Comparison of ENCODE assay signal across 15 cellular contexts in the genomic region with DNA sequence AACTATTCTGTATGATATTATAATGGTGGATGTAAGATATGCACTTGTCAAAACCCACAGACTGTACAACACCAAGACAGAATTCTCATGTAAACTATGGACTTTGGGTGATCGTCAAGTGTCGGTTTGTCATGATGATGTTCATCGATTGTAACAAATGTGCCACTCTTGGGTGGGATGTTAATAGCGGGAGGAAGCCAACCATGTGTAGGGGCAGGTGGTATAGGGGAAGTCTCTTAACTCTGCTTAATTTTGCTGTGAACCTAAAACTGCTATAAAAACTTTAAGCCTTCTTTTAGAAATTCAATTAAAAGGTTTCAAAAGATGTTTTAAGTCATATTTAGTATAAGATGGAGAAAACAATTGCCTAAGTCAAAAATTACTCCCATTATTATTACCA.
"Had no signal": no experiment of that assay in that cellular context is flagged by ENCODE, and none has a peak within 500 bp of the region (broad histone marks: within the 10 kb centered on the region; RNA-seq: fewer than 3 reads in every experiment).

No MANE protein-coding gene starts in this region.

- H3K4me1 ChIP-seq: uterus had no signal

- H3K9me3 ChIP-seq: tibial artery, uterus had no signal

- H3K36me3 ChIP-seq: tibial artery, uterus had no signal

- H3K4me3 Mint-ChIP-seq: activated CD8-positive, alpha-beta memory T cell treated with anti-CD3 and anti-CD28 coated beads, Interleukin-2, amount 10 ng/mL, durations not matched to agents 7 days and 5 days; dendritic cell treated with granulocyte-macrophage colony-stimulating factor and Interleukin-4, amounts not matched to agents 40 ng/mL and 50 ng/mL, for 4 days had no signal

- H3K4me3 ChIP-seq: lung, tibial artery, uterus had no signal

- DNase-seq: activated CD4-positive, alpha-beta T cell treated with anti-CD3 and anti-CD28 coated beads, Interleukin-2, amount 50 U/mL, for 4 hours; activated CD8-positive, alpha-beta memory T cell treated with anti-CD3 and anti-CD28 coated beads, Interleukin-2, amount 10 ng/mL, durations not matched to agents 7 days and 5 days; activated effector memory CD4-positive, alpha-beta T cell treated with anti-CD3 and anti-CD28 coated beads, Interleukin-2, amount 50 U/mL, for 16 hours; activated T-cell treated with anti-CD3 and anti-CD28 coated beads, Interleukin-2, amount 50 U/mL, for 1 hour; midbrain; nucleus accumbens; posterior cingulate gyrus; retina; stimulated activated CD4-positive, alpha-beta T cell treated with anti-CD3 and anti-CD28 coated beads, Interleukin-12 subunit alpha, Interleukin-12 subunit beta, amount 100 ng/mL, for 4 hours; stimulated activated CD4-positive, alpha-beta T cell treated with anti-CD3 and anti-CD28 coated beads, Interleukin-2, amount 100 ng/mL, for 24 hours; tibial artery; uterus had no signal

- H3K27me3 ChIP-seq: tibial artery, uterus had no signal

- H3K9me3 Mint-ChIP-seq: dendritic cell treated with granulocyte-macrophage colony-stimulating factor and Interleukin-4, amounts not matched to agents 40 ng/mL and 50 ng/mL, for 4 days had no signal

- H3K27ac ChIP-seq: tibial artery, uterus had no signal

- H3K27me3 Mint-ChIP-seq: activated CD8-positive, alpha-beta memory T cell treated with anti-CD3 and anti-CD28 coated beads, Interleukin-2, amount 10 ng/mL, durations not matched to agents 7 days and 5 days; dendritic cell treated with granulocyte-macrophage colony-stimulating factor and Interleukin-4, amounts not matched to agents 40 ng/mL and 50 ng/mL, for 4 days had no signal

- H3K27ac Mint-ChIP-seq: activated CD8-positive, alpha-beta memory T cell treated with anti-CD3 and anti-CD28 coated beads, Interleukin-2, amount 10 ng/mL, durations not matched to agents 7 days and 5 days had no signal

- ATAC-seq: activated CD4-positive, CD25-positive, alpha-beta regulatory T cell treated with anti-CD3 and anti-CD28 coated beads, Interleukin-2, amount 50 U/mL, for 24 hours; activated CD8-positive, alpha-beta memory T cell treated with anti-CD3 and anti-CD28 coated beads, Interleukin-2, amount 10 ng/mL, durations not matched to agents 7 days and 5 days had no signal
